ENCODE assay signal across 15 cellular contexts in genomic region chr6:18053071-18053475, GRCh38.
DNase-seq lines count a peak whose midpoint lies in the region; ATAC-seq and TF ChIP-seq lines count a peak whose summit lies in the region.
"Had no signal": no experiment of that assay in that cellular context is flagged by ENCODE, and none has a peak within 500 bp of the region (broad histone marks: within the 10 kb centered on the region; RNA-seq: fewer than 3 reads in every experiment).

No MANE protein-coding gene starts in this region.

- H3K27ac ChIP-seq in ascending aorta (peak overlapping the region; percentile 48 to 77), gastroesophageal sphincter (peak overlapping the region in 3 of 4 donors; percentile 17 to 51 (median 42)), tibial artery (peak overlapping the region; percentile 46 to 57), stomach (no peak overlapping the region)
- H3K27ac ChIP-seq: heart left ventricle had no signal

- H3K4me1 ChIP-seq in ascending aorta (peaks cover 2 to 4% of the 10 kb centered on the region in 2 donors), gastroesophageal sphincter (peaks cover 0 to 10% (median 0%) of the 10 kb centered on the region in 3 donors), tibial artery (peaks cover 0 to 7% (median 3%) of the 10 kb centered on the region in 4 donors), stomach (peaks cover 0 to 8% (median 4%) of the 10 kb centered on the region in 4 donors)

- H3K9me3 ChIP-seq in ascending aorta (no peaks in the 10 kb centered on the region), gastroesophageal sphincter (no peaks in the 10 kb centered on the region), tibial artery (no peaks in the 10 kb centered on the region), stomach (no peaks in the 10 kb centered on the region)
- H3K9me3 ChIP-seq: heart left ventricle had no signal

- H3K4me3 ChIP-seq in HFF-Myc (replicated peaks; ENCODE audit: low read depth, low read length) (no peak overlapping the region), ascending aorta (peak overlapping the region in 1 of 2 donors; percentile 51), gastroesophageal sphincter (peak overlapping the region in 1 of 2 donors; percentile 10), tibial artery (peak overlapping the region; percentile 14 to 29), stomach (no peak overlapping the region)
- H3K4me3 ChIP-seq: heart left ventricle had no signal

- H3K36me3 ChIP-seq in ascending aorta, result no peaks in the 10 kb centered on the region
- no peaks in the 10 kb centered on the region for H3K36me3 ChIP-seq in gastroesophageal sphincter
- no peaks in the 10 kb centered on the region for H3K36me3 ChIP-seq in tibial artery
- H3K36me3 ChIP-seq in stomach, result no peaks in the 10 kb centered on the region
- H3K36me3 ChIP-seq: heart left ventricle had no signal

- TF ChIP-seq EP300 in gastroesophageal sphincter (IDR thresholded peaks at IDR 0.05) (no peak), stomach (IDR thresholded peaks at IDR 0.05) (no peak)

- H3K27me3 ChIP-seq in ascending aorta (no peaks in the 10 kb centered on the region), gastroesophageal sphincter (no peaks in the 10 kb centered on the region), tibial artery (no peaks in the 10 kb centered on the region), stomach (no peaks in the 10 kb centered on the region)
- H3K27me3 ChIP-seq: heart left ventricle had no signal

- TF ChIP-seq CTCF in HFF-Myc (IDR thresholded peaks at IDR 0.05; ENCODE audit: low read depth, low read length, missing control alignments) (no peak), ascending aorta (IDR thresholded peaks at IDR 0.05) (no peak), gastroesophageal sphincter (IDR thresholded peaks at IDR 0.05) (no peak), tibial artery (IDR thresholded peaks at IDR 0.05) (no peak), stomach (IDR thresholded peaks at IDR 0.05) (no peak)

- TF ChIP-seq POLR2A in gastroesophageal sphincter (IDR thresholded peaks at IDR 0.05) (no peak), stomach (IDR thresholded peaks at IDR 0.05) (no peak)

- WGBS in gastroesophageal sphincter (ENCODE audit: low coverage in 1 of 2), 2 donors, result 33 to 43% methylated on average over 7 of the region's 7 CpGs
- 41 to 71% (median 60%) methylated on average over 7 of the region's 7 CpGs for WGBS in stomach, 5 donors

- DNase-seq in HFF-Myc (ENCODE audit: extremely low read depth, low read depth) (peak; percentile 39), ascending aorta (ENCODE audit: low spot score in 2 of 2) (no peak), tibial artery (peak in 1 of 2 donors; percentile 49), stomach (no peak), NCI-H1105 (lab: John Stamatoyannopoulos, UW) (no peak), AML-193 (lab: John Stamatoyannopoulos, UW) (no peak)
- DNase-seq: activated T-cell treated with anti-CD3 and anti-CD28 coated beads, Interleukin-2, amount 50 U/mL, for 72 hours; COR-L47; heart left ventricle; left ventricle myocardium superior; NCI-H187 treated with DMSO at 0.1 percent for 48 hours; substantia nigra had no signal

- intact Hi-C loops in ascending aorta (cut with DNase I) (no loop called here), tibial artery (cut with DNase I; ENCODE audit: low total_unique reads) (no loop called here), stomach (cut with DNase I; ENCODE audit: low total_unique reads) (no loop called here)

- no peak for ATAC-seq in gastroesophageal sphincter
- ATAC-seq in HG03025 (IDR thresholded peaks at IDR 0.05; ENCODE audit: low FRiP score, unreplicated experiment), result no peak
- ATAC-seq: activated CD4-positive, CD25-positive, alpha-beta regulatory T cell treated with anti-CD3 and anti-CD28 coated beads, Interleukin-2, amount 50 U/mL, for 24 hours; activated T-cell treated with anti-CD3 and anti-CD28 coated beads, Interleukin-2, amount 50 U/mL, for 72 hours; heart left ventricle; left ventricle myocardium superior had no signal

Comparison
In these comparisons a context has a peak if more than half of its experiments do, and no peak if none do; other contexts are left out.
1. H3K4me3 ChIP-seq: peak in tibial artery (2 of 2); none in HFF-Myc (single experiment) and stomach (0 of 4).
2. H3K27ac ChIP-seq: peak in ascending aorta (2 of 2), gastroesophageal sphincter (3 of 4) and tibial artery (2 of 2); none in stomach (0 of 5).